In the genomic region with DNA sequence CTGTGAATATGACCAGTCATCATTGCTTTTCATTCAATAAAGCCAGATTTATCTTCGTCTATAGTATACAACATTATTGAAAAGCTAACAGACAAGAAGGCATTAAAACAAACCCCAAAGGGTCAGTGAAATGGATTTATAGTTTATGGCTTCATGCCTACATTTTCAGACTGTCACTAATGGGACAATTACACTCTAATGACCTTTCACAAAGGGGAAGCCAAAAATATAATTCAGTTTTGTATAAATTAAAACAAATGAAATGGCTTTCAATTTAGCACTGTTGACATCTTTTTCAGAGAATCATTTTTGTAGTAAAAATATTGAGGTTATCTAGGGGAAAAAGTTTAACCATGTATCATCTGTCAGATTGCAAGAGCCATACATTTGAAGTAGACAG, we compare ENCODE assay signal across 8 cellular contexts.
"Had no signal": no experiment of that assay in that cellular context is flagged by ENCODE, and none has a peak within 500 bp of the region (broad histone marks: within the 10 kb centered on the region; RNA-seq: fewer than 3 reads in every experiment).

No MANE protein-coding gene starts in this region.

- H3K27ac ChIP-seq: GM23248 had no signal

- DNase-seq: GM23248, GOT3, H7, HFFc6, IMR-90 had no signal

- H3K36me3 ChIP-seq: HAP-1 had no signal

- H3K9ac ChIP-seq: GM23248 had no signal

- H3K9me3 ChIP-seq: HAP-1 had no signal

- H3K4me1 ChIP-seq: HAP-1 had no signal

- FAIRE-seq: HTR-8/SVneo, K562 had no signal

- H3K4me3 ChIP-seq: GM23248, HAP-1, K562 had no signal

- H2AFZ ChIP-seq: GM23248 had no signal
